16 cellular contexts compared by ENCODE assay signal in genomic region chr9:134594376-134594941, GRCh38. TPM values are rescaled to one million over a fixed set of nuclear protein-coding genes. Genes with fewer than 3 reads are reported as not detected.
"Had no signal": no experiment of that assay in that cellular context is flagged by ENCODE, and none has a peak within 500 bp of the region (broad histone marks: within the 10 kb centered on the region; RNA-seq: fewer than 3 reads in every experiment).

No MANE protein-coding gene starts in this region.

- H3K9me3 ChIP-seq: ascending aorta, breast epithelium, gastroesophageal sphincter, sigmoid colon, spleen, thyroid gland, uterus had no signal

- H3K27ac ChIP-seq: ascending aorta, breast epithelium, gastroesophageal sphincter, sigmoid colon, SK-N-MC, spleen, thyroid gland, uterus had no signal

- H3K36me3 ChIP-seq: ascending aorta, breast epithelium, gastroesophageal sphincter, sigmoid colon, spleen, thyroid gland, uterus had no signal

- H3K4me1 ChIP-seq: ascending aorta, breast epithelium, sigmoid colon, spleen, thyroid gland had no signal

- H3K4me3 ChIP-seq: ascending aorta, breast epithelium, gastroesophageal sphincter, sigmoid colon, SK-N-MC, spleen, thyroid gland, uterus had no signal

- ATAC-seq: activated CD4-positive, CD25-positive, alpha-beta regulatory T cell treated with anti-CD3 and anti-CD28 coated beads, Interleukin-2, amount 50 U/mL, for 24 hours; activated CD8-positive, alpha-beta T cell treated with anti-CD3 and anti-CD28 coated beads for 36 hours; activated T-helper 17 cell treated with anti-CD3 and anti-CD28 coated beads, Interleukin-2, amount 50 U/mL, for 72 hours; gastroesophageal sphincter; stimulated activated naive CD8-positive, alpha-beta T cell treated with anti-CD3 and anti-CD28 coated beads, Interleukin-15, amount 100 ng/mL, for 72 hours had no signal

- H3K27me3 ChIP-seq: ascending aorta, breast epithelium, gastroesophageal sphincter, sigmoid colon, thyroid gland, uterus had no signal

- DNase-seq: activated CD8-positive, alpha-beta T cell treated with anti-CD3 and anti-CD28 coated beads for 36 hours; activated naive CD4-positive, alpha-beta T cell treated with anti-CD3 and anti-CD28 coated beads, Interleukin-2, amount 10 ng/mL, durations not matched to agents 7 days and 5 days; erythroblast; sigmoid colon; spleen; stimulated activated CD4-positive, alpha-beta T cell treated with anti-CD3 and anti-CD28 coated beads, Interleukin-1b, Interleukin-23, amount 100 ng/mL, for 48 hours; stimulated activated naive CD8-positive, alpha-beta T cell treated with anti-CD3 and anti-CD28 coated beads, Interleukin-15, amount 100 ng/mL, for 72 hours; thyroid gland; uterus had no signal

RNA-seq across cellular contexts. Expression of gene COL5A1, which starts 47.1 kb away (rescaled TPM):
- polyA plus RNA-seq: neural cell had no signal
